In genomic region chr2:29114841-29115609, GRCh38 we compare ENCODE assay signal across 8 cellular contexts. TPM values are rescaled to one million over a fixed set of nuclear protein-coding genes. Genes with fewer than 3 reads are reported as not detected.
A peak's percentile ranks its signal among the peaks of the same experiment; 100 is the strongest.
DNase-seq lines count a peak whose midpoint lies in the region; ATAC-seq and TF ChIP-seq lines count a peak whose summit lies in the region.

CLIP4 (plus strand) TSS chr2:29115415; CDS start chr2:29121389, 5,974 bp downstream.

- H3K9me3 Mint-ChIP-seq in activated naive CD4-positive, alpha-beta T cell treated with anti-CD3 and anti-CD28 coated beads, Interleukin-2, amount 50 U/mL, for 72 hours: no peaks in the 10 kb centered on the region
- H3K9me3 Mint-ChIP-seq in glutamatergic neuron (ENCODE audit: unreplicated experiment): peaks cover 5% of the 10 kb centered on the region

- intact Hi-C loops in ovary (cut with DNase I): loop anchor here in 1 of 4 donors (5.0 kb wide), 1 partner anchor 48 kb away; no protein-coding TSS in a partner anchor

- no peaks in the 10 kb centered on the region for H3K27me3 ChIP-seq in ovary
- H3K27me3 ChIP-seq in thoracic aorta (replicated peaks; ENCODE audit: insufficient read depth): no peaks in the 10 kb centered on the region

- peaks cover 0 to 14% of the 10 kb centered on the region in 2 donors for H3K36me3 Mint-ChIP-seq in activated naive CD4-positive, alpha-beta T cell treated with anti-CD3 and anti-CD28 coated beads, Interleukin-2, amount 50 U/mL, for 72 hours
- no peaks in the 10 kb centered on the region for H3K36me3 Mint-ChIP-seq in glutamatergic neuron (ENCODE audit: unreplicated experiment)

- H3K4me3 Mint-ChIP-seq in glutamatergic neuron (ENCODE audit: unreplicated experiment): peak within 1 kb of the TSS; percentile 92

- no peaks in the 10 kb centered on the region for H3K9me3 ChIP-seq in ovary
- no peaks in the 10 kb centered on the region for H3K9me3 ChIP-seq in thoracic aorta

- H3K4me1 ChIP-seq in ovary (ENCODE audit: insufficient read depth) (peaks cover 4% of the 10 kb centered on the region), thoracic aorta (ENCODE audit: control insufficient read depth in 1 of 2, low read depth in 2 of 2) (peaks cover 13 to 33% of the 10 kb centered on the region in 2 donors)

- peaks cover 7% of the 10 kb centered on the region for H3K27me3 Mint-ChIP-seq in glutamatergic neuron (ENCODE audit: unreplicated experiment)

- TF ChIP-seq POLR2A in Raji (IDR thresholded peaks at IDR 0.05; ENCODE audit: insufficient read depth, low read depth, low read length) (peak; percentile 35; the same call in 1 of the 2 replicates), ovary (IDR thresholded peaks at IDR 0.05) (no peak)

- H3K4me3 ChIP-seq in GM12865 (ENCODE audit: low read depth, low read length): peak within 1 kb of the TSS; percentile 71
- peak within 1 kb of the TSS; percentile 85 for H3K4me3 ChIP-seq in ovary
- H3K4me3 ChIP-seq in thoracic aorta: peak within 1 kb of the TSS; percentile 83

- TF ChIP-seq CTCF in GM12865 (IDR thresholded peaks at IDR 0.05; ENCODE audit: insufficient read depth, low read depth, low read length, missing control alignments) (no peak), glutamatergic neuron (IDR thresholded peaks at IDR 0.05; ENCODE audit: partially characterized antibody, unreplicated experiment) (no peak), ovary (IDR thresholded peaks at IDR 0.05) (no peak), thoracic aorta (IDR thresholded peaks at IDR 0.05) (no peak)

- H3K36me3 ChIP-seq in ovary: no peaks in the 10 kb centered on the region
- no peaks in the 10 kb centered on the region for H3K36me3 ChIP-seq in thoracic aorta

- peak; percentile 70 for DNase-seq in GM12865 (ENCODE audit: low read depth)
- peak; percentile 63 to 71 for DNase-seq in activated naive CD4-positive, alpha-beta T cell treated with anti-CD3 and anti-CD28 coated beads, Interleukin-2, amount 50 U/mL, for 72 hours (ENCODE audit: low spot score in 2 of 2)
- DNase-seq in glutamatergic neuron: peak; percentile 53
- peak; percentile 72 to 84 (median 74) for DNase-seq in ovary
- DNase-seq in thoracic aorta (ENCODE audit: low spot score): no peak
- no peak for DNase-seq in NCI-H2196 treated with DMSO at 0.1 percent for 48 hours (lab: John Stamatoyannopoulos, UW; ENCODE audit: unreplicated experiment)

- WGBS in ovary, 3 donors: 2 to 10% (median 2%) methylated on average over 23 to 78 of the region's 78 CpGs

- no peak for TF ChIP-seq EP300 in ovary (IDR thresholded peaks at IDR 0.05)

- H3K4me1 Mint-ChIP-seq in glutamatergic neuron (ENCODE audit: low read depth, unreplicated experiment): peaks cover 9% of the 10 kb centered on the region

- peak within 1 kb of the TSS; percentile 79 to 90 for H3K27ac ChIP-seq in ovary
- H3K27ac ChIP-seq in thoracic aorta: peak within 1 kb of the TSS; percentile 56 to 71

- ATAC-seq in HG02610 (IDR thresholded peaks at IDR 0.05; ENCODE audit: unreplicated experiment) (peak; percentile 58), thoracic aorta (ENCODE audit: insufficient number of reproducible peaks, low FRiP score, low read depth) (peak; percentile 54)
- ATAC-seq in activated naive CD4-positive, alpha-beta T cell treated with anti-CD3 and anti-CD28 coated beads, Interleukin-2, amount 50 U/mL, for 72 hours: peak; percentile 70 to 73

- H3K27ac Mint-ChIP-seq in activated naive CD4-positive, alpha-beta T cell treated with anti-CD3 and anti-CD28 coated beads, Interleukin-2, amount 50 U/mL, for 72 hours: peak within 1 kb of the TSS; percentile 94 to 95
- peak within 1 kb of the TSS; percentile 85 for H3K27ac Mint-ChIP-seq in glutamatergic neuron (ENCODE audit: unreplicated experiment)

RNA-seq across cellular contexts. Expression of gene CLIP4, which starts in this region (rescaled TPM):
- 10 to 100 TPM; 19.7 to 27.7 TPM for total RNA-seq in activated naive CD4-positive, alpha-beta T cell treated with anti-CD3 and anti-CD28 coated beads, Interleukin-2, amount 50 U/mL, for 72 hours
- total RNA-seq in glutamatergic neuron (ENCODE audit: unreplicated experiment) (3.3 TPM), ovary (10 to 100 TPM; 40.2 to 64.7 (median 54.4) TPM), thoracic aorta (10 to 100 TPM; 31.3 to 54.0 TPM)
- 10 to 100 TPM; 20.7 to 24.2 TPM for polyA plus RNA-seq in ovary

Comparison
In these comparisons a context has a peak if more than half of its experiments do, and no peak if none do; other contexts are left out.
1. DNase-seq: peak in GM12865 (single experiment), activated naive CD4-positive, alpha-beta T cell treated with anti-CD3 and anti-CD28 coated beads, Interleukin-2, amount 50 U/mL, for 72 hours (2 of 2), glutamatergic neuron (single experiment) and ovary (5 of 5); none in thoracic aorta (single experiment) and NCI-H2196 treated with DMSO at 0.1 percent for 48 hours (single experiment).
2. Peak in every context shown above with its lines, with median percentiles within 50 percentile points of each other: H3K4me3 ChIP-seq and ATAC-seq.